ENCODE assay signal across 11 cellular contexts in genomic region chr10:1736972-1737221, GRCh38. TPM values are rescaled to one million over a fixed set of nuclear protein-coding genes. Genes with fewer than 3 reads are reported as not detected.
DNase-seq lines count a peak whose midpoint lies in the region; ATAC-seq and TF ChIP-seq lines count a peak whose summit lies in the region.
"Had no signal": no experiment of that assay in that cellular context is flagged by ENCODE, and none has a peak within 500 bp of the region (broad histone marks: within the 10 kb centered on the region; RNA-seq: fewer than 3 reads in every experiment).

No MANE protein-coding gene starts in this region.

- no peaks in the 10 kb centered on the region for H3K36me3 ChIP-seq in BLaER1 treated with 17β-estradiol and CSF1 and Interleukin-3, amounts not matched to agents 10 nM and 100 nM
- H3K36me3 ChIP-seq in neural cell (ENCODE audit: insufficient read depth, low read length) = no peaks in the 10 kb centered on the region

- H2BK5ac ChIP-seq in H9 (ENCODE audit: insufficient read length, low read length) = no peak overlapping the region

- no peak overlapping the region for H2BK20ac ChIP-seq in H9 (ENCODE audit: low read depth, low read length, poor library complexity, severe bottlenecking)

- TF ChIP-seq CTCF in H9 (conservative IDR thresholded peaks at IDR 0.05) (no peak), chondrocyte (IDR thresholded peaks at IDR 0.05) (no peak), neural cell (IDR thresholded peaks at IDR 0.05; ENCODE audit: poor library complexity, severe bottlenecking) (no peak)

- no peak overlapping the region for H3K18ac ChIP-seq in H9 (ENCODE audit: insufficient read length, low read depth, low read length)

- H2AK5ac ChIP-seq in H9 (ENCODE audit: insufficient read length, low read length) = no peak overlapping the region

- peak overlapping the region; percentile 51 to 70 (median 62) for H3K4me3 ChIP-seq in BLaER1 treated with 17β-estradiol and CSF1 and Interleukin-3, amounts not matched to agents 10 nM and 100 nM
- H3K4me3 ChIP-seq in neural cell (ENCODE audit: low read length) = peak overlapping the region; percentile 85

- no peak overlapping the region for H2BK15ac ChIP-seq in H9 (ENCODE audit: low read depth, low read length)

- no peak overlapping the region for H4K91ac ChIP-seq in H9 (ENCODE audit: insufficient read length, low read depth, low read length)

- H3K4ac ChIP-seq in H9 (ENCODE audit: low read depth, low read length) = no peak overlapping the region

- no peak overlapping the region for H4K5ac ChIP-seq in H9 (ENCODE audit: insufficient read length, low read depth, low read length)

- no peaks in the 10 kb centered on the region for H3K36me3 Mint-ChIP-seq in H9 (ENCODE audit: insufficient read depth in 1 of 3, low read depth in 3 of 3)
- no peaks in the 10 kb centered on the region for H3K36me3 Mint-ChIP-seq in chondrocyte (ENCODE audit: low read depth)

- H3K79me2 ChIP-seq in H9 (ENCODE audit: insufficient read depth, low read length) (no peaks in the 10 kb centered on the region), neural cell (replicated peaks; ENCODE audit: insufficient read depth, low read length) (peaks cover 29% of the 10 kb centered on the region)

- no peak overlapping the region for H4K8ac ChIP-seq in H9 (replicated peaks; ENCODE audit: insufficient read length, low read depth, low read length)

- H4K20me1 ChIP-seq in BLaER1 treated with 17β-estradiol and CSF1 and Interleukin-3, amounts not matched to agents 10 nM and 100 nM = peaks cover 0 to 42% (median 15%) of the 10 kb centered on the region in 11 experiments; a peak in 14 of 22 replicates
- H4K20me1 ChIP-seq in H9 (ENCODE audit: control insufficient read depth, insufficient read depth, insufficient read length) = no peaks in the 10 kb centered on the region
- H4K20me1 ChIP-seq in neural cell (ENCODE audit: insufficient read depth) = no peaks in the 10 kb centered on the region

- H3K9ac ChIP-seq in BLaER1 treated with 17β-estradiol and CSF1 and Interleukin-3, amounts not matched to agents 10 nM and 100 nM = peak overlapping the region in 9 of 11 experiments; percentile 14 to 71 (median 49); a peak in 16 of 22 replicates
- H3K9ac ChIP-seq in H9 (ENCODE audit: extremely low read depth, insufficient read length, low read length) (no peak overlapping the region), neural cell (ENCODE audit: low read length) (peak overlapping the region; percentile 69)

- H3K79me1 ChIP-seq in H9 (ENCODE audit: insufficient read depth, low read depth, low read length, poor library complexity, severe bottlenecking) = no peaks in the 10 kb centered on the region

- H3K4me1 Mint-ChIP-seq in H9 (peaks cover 14 to 18% of the 10 kb centered on the region in 2 experiments), chondrocyte (ENCODE audit: low read depth) (peaks cover 20% of the 10 kb centered on the region)

- no peak overlapping the region for H3K23ac ChIP-seq in H9 (ENCODE audit: insufficient read length, low read depth, low read length)

- H3K9me2 ChIP-seq in neural cell (ENCODE audit: insufficient read depth, low read length) = no peaks in the 10 kb centered on the region

- peaks cover 27 to 70% (median 57%) of the 10 kb centered on the region in 10 experiments for H3K4me1 ChIP-seq in BLaER1 treated with 17β-estradiol and CSF1 and Interleukin-3, amounts not matched to agents 10 nM and 100 nM
- no peaks in the 10 kb centered on the region for H3K4me1 ChIP-seq in H9 (ENCODE audit: insufficient read depth, low read length)

- peak overlapping the region; percentile 71 to 87 for H3K4me3 Mint-ChIP-seq in H9
- peak overlapping the region; percentile 81 for H3K4me3 Mint-ChIP-seq in chondrocyte (ENCODE audit: unreplicated experiment)
- H3K4me3 Mint-ChIP-seq: activated CD4-positive, alpha-beta T cell treated with anti-CD3 and anti-CD28 coated beads, Interleukin-2, amount 10 ng/mL, durations not matched to agents 7 days and 5 days had no signal

- no peak for TF ChIP-seq EP300 in neural cell (conservative IDR thresholded peaks at IDR 0.05; ENCODE audit: poor library complexity, severe bottlenecking)

- peak overlapping the region; percentile 99 to 100 (median 99) for H3K4me2 ChIP-seq in BLaER1 treated with 17β-estradiol and CSF1 and Interleukin-3, amounts not matched to agents 10 nM and 100 nM
- H3K4me2 ChIP-seq in H9 (ENCODE audit: insufficient read depth, insufficient read length, low read length) = peak overlapping the region; percentile 89
- H3K4me2 ChIP-seq in neural cell (ENCODE audit: low read length) = peak overlapping the region; percentile 85

- H2AFZ ChIP-seq in H9 (ENCODE audit: low read length) (no peak overlapping the region), neural cell (ENCODE audit: low read depth, low read length) (no peak overlapping the region)

- H3K14ac ChIP-seq in H9 (ENCODE audit: insufficient read depth, low read length) = 0 out of 2 replicates have a peak overlapping the region, but pooled peaks have one; percentile 45

- peaks cover 19% of the 10 kb centered on the region for H3K23me2 ChIP-seq in H9 (ENCODE audit: insufficient read length, low read depth, low read length, poor library complexity, severe bottlenecking)

- peaks cover 33 to 82% (median 71%) of the 10 kb centered on the region in 11 experiments for H3K27me3 ChIP-seq in BLaER1 treated with 17β-estradiol and CSF1 and Interleukin-3, amounts not matched to agents 10 nM and 100 nM
- H3K27me3 ChIP-seq in H9 (ENCODE audit: insufficient read depth, low read length) (peaks cover 15% of the 10 kb centered on the region), neural cell (ENCODE audit: insufficient read depth, low read depth, low read length) (peaks cover 30% of the 10 kb centered on the region)

- no CpG with 5 or more reads among the region's 17 CpGs for WGBS in H9 (ENCODE audit: extremely low coverage, insufficient read length, low lambda C conversion rate)

- DNase-seq in H9 (no peak), chondrocyte (ENCODE audit: low spot score) (no peak), AG08395 (ENCODE audit: low spot score) (no peak), hypothalamus (lab: John Stamatoyannopoulos, UW) (no peak)
- DNase-seq: activated CD4-positive, alpha-beta T cell treated with anti-CD3 and anti-CD28 coated beads, Interleukin-2, amount 10 ng/mL, durations not matched to agents 7 days and 5 days; HCEC 1CT had no signal

- no peak overlapping the region for H3T11ph ChIP-seq in H9 (ENCODE audit: low read length)

- TF ChIP-seq RAD21 in neural cell (conservative IDR thresholded peaks at IDR 0.05) = no peak

- H3K27ac Mint-ChIP-seq in H9 (no peak overlapping the region), chondrocyte (ENCODE audit: unreplicated experiment) (no peak overlapping the region)
- H3K27ac Mint-ChIP-seq: activated CD4-positive, alpha-beta T cell treated with anti-CD3 and anti-CD28 coated beads, Interleukin-2, amount 10 ng/mL, durations not matched to agents 7 days and 5 days had no signal

- no peaks in the 10 kb centered on the region for H3K9me3 Mint-ChIP-seq in H9
- H3K9me3 Mint-ChIP-seq in chondrocyte (ENCODE audit: low read depth) = no peaks in the 10 kb centered on the region
- H3K9me3 Mint-ChIP-seq: activated CD4-positive, alpha-beta T cell treated with anti-CD3 and anti-CD28 coated beads, Interleukin-2, amount 10 ng/mL, durations not matched to agents 7 days and 5 days had no signal

- no peak overlapping the region for H2BK12ac ChIP-seq in H9 (ENCODE audit: insufficient read length, low read depth, low read length)

- ATAC-seq in HG03571 (IDR thresholded peaks at IDR 0.05; ENCODE audit: unreplicated experiment) (no peak), esophagus mucosa (no peak)

- H3K9me3 ChIP-seq in BLaER1 treated with 17β-estradiol and CSF1 and Interleukin-3, amounts not matched to agents 10 nM and 100 nM (replicated peaks in 1 of 11) = no peaks in the 10 kb centered on the region
- H3K9me3 ChIP-seq in H9 (ENCODE audit: control insufficient read depth, low read depth, low read length) = no peaks in the 10 kb centered on the region
- H3K9me3 ChIP-seq in neural cell (ENCODE audit: low read length) = no peaks in the 10 kb centered on the region

- H3F3A ChIP-seq in neural cell (ENCODE audit: insufficient read depth, low read length, poor library complexity, severe bottlenecking) = peaks cover 2% of the 10 kb centered on the region

- H3K27me3 Mint-ChIP-seq in H9 (ENCODE audit: low read depth) = peaks cover 78% of the 10 kb centered on the region
- H3K27me3 Mint-ChIP-seq in chondrocyte (ENCODE audit: low read depth) = peaks cover 41% of the 10 kb centered on the region

- peak overlapping the region in 1 of 11 experiments; percentile 32; a peak in 1 of 22 replicates for H3K27ac ChIP-seq in BLaER1 treated with 17β-estradiol and CSF1 and Interleukin-3, amounts not matched to agents 10 nM and 100 nM
- no peak overlapping the region for H3K27ac ChIP-seq in H9 (ENCODE audit: insufficient read length, low read depth, low read length)
- peak overlapping the region; percentile 53 for H3K27ac ChIP-seq in neural cell (ENCODE audit: low read length)
- H3K27ac ChIP-seq: C4-2B had no signal

- H3K56ac ChIP-seq in H9 (ENCODE audit: insufficient read length, low read depth, low read length) = no peak overlapping the region

- no peak overlapping the region for H2BK120ac ChIP-seq in H9 (ENCODE audit: low read depth, low read length, poor library complexity, severe bottlenecking)

TF ChIP-seq in neural cell, 6 proteins besides CTCF, POLR2A, EP300 and RAD21 (continues in another document):
- TF ChIP-seq EZH2 (IDR thresholded peaks at IDR 0.05; ENCODE audit: borderline replicate concordance, insufficient read depth, low read length, poor library complexity, severe bottlenecking) = no peak
- no peak for TF ChIP-seq TAF1 (IDR thresholded peaks at IDR 0.05; ENCODE audit: low read depth)

RNA-seq across cellular contexts. Expression of gene ADARB2, which starts 0.4 kb away (rescaled TPM):
- total RNA-seq in H9 (2021) (0.87 and 1.0 TPM in 2 replicates), chondrocyte (3.3 to 6.6 TPM (median 3.9 TPM) in 3 replicates), esophagus mucosa (0.20 TPM)
- polyA plus RNA-seq in neural cell = 3.6 and 7.2 TPM in 2 replicates
- polyA minus RNA-seq in neural cell = 17.5 and 22.5 TPM in 2 replicates
